10 cellular contexts compared by ENCODE assay signal in the genomic region with DNA sequence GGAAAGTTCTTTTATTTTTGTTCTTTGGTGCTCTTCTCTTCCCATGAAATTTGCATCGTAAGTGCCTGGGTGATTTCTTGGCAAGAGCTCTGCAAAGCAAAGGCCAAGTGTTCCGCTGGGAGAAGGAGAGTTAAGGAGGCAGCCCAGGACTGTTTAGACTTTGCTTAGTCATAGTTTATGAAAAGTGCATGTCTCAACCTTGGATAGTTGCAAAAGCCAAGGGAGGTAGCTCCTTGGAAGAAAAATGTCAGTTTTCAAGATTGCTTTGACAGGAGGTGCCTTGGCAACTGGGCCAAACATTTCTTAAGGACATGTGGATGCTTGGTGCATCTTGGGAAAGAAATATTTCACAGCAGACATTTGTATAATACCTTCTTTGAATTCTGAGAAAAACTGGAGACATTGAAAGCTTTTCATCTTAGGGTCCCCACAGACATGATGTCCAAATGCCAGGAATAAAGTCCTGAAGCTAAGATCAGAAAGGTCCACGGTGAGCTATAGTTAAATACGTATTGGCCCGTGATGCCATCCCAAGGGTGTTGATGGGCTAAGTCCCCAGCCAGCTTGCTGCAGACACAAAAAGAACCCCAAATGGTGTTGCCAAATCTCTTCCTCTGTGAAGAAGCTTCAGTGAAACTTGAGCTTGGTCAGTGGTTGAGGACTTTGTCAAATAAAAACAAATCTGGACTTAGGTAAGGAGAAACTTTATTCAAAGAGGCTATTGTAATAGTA.
DNase-seq lines count a peak whose midpoint lies in the region; ATAC-seq and TF ChIP-seq lines count a peak whose summit lies in the region.
"Had no signal": no experiment of that assay in that cellular context is flagged by ENCODE, and none has a peak within 500 bp of the region (broad histone marks: within the 10 kb centered on the region; RNA-seq: fewer than 3 reads in every experiment).

No MANE protein-coding gene starts in this region.

- H3K79me2 ChIP-seq in neural progenitor cell (ENCODE audit: low read depth): no peaks in the 10 kb centered on the region

- H3K36me3 ChIP-seq in subcutaneous abdominal adipose tissue (ENCODE audit: control insufficient read depth in 5 of 5, insufficient read depth in 5 of 5, low read length in 5 of 5): no peaks in the 10 kb centered on the region
- H3K36me3 ChIP-seq in neural progenitor cell: no peaks in the 10 kb centered on the region

- H3K27ac ChIP-seq in subcutaneous abdominal adipose tissue (ENCODE audit: low read depth, low read length): peak overlapping the region; percentile 52
- no peak overlapping the region for H3K27ac ChIP-seq in neural progenitor cell

- H4K20me1 ChIP-seq in neural progenitor cell (ENCODE audit: low read depth): no peaks in the 10 kb centered on the region

- H3K27me3 ChIP-seq in subcutaneous abdominal adipose tissue (ENCODE audit: control insufficient read depth in 5 of 5, insufficient read depth in 4 of 5, low read length in 5 of 5) (no peaks in the 10 kb centered on the region), neural progenitor cell (no peaks in the 10 kb centered on the region)

- peak overlapping the region in 1 of 5 donors; percentile 17 for H3K9ac ChIP-seq in subcutaneous abdominal adipose tissue (ENCODE audit: low read length in 5 of 5)
- H3K9ac ChIP-seq in neural progenitor cell: no peak overlapping the region

- no peak overlapping the region for H3K27ac Mint-ChIP-seq in naive thymus-derived CD8-positive, alpha-beta T cell
- no peak overlapping the region for H3K27ac Mint-ChIP-seq in neural progenitor cell

- no peaks in the 10 kb centered on the region for H3F3A ChIP-seq in neural progenitor cell (ENCODE audit: low read depth)

- in situ Hi-C loops in astrocyte of the spinal cord (cut with HindIII; ENCODE audit: low sequenced_read_pairs): no loop called here

- TF ChIP-seq CTCF in astrocyte of the spinal cord (IDR thresholded peaks at IDR 0.05; ENCODE audit: low read depth, low read length) (no peak), neural progenitor cell (IDR thresholded peaks at IDR 0.05) (no peak)

- no peak overlapping the region for H2AFZ ChIP-seq in neural progenitor cell (replicated peaks)

- H3K4me3 Mint-ChIP-seq in naive thymus-derived CD8-positive, alpha-beta T cell: no peak overlapping the region
- no peak overlapping the region for H3K4me3 Mint-ChIP-seq in neural progenitor cell

- no peak for ATAC-seq in naive thymus-derived CD8-positive, alpha-beta T cell

- H3K9me3 Mint-ChIP-seq in naive thymus-derived CD8-positive, alpha-beta T cell: peaks cover 0 to 9% (median 3%) of the 10 kb centered on the region in 9 donors
- H3K9me3 Mint-ChIP-seq in neural progenitor cell: peaks cover 8% of the 10 kb centered on the region

- DNase-seq in GOT3 (lab: John Stamatoyannopoulos, UW) (peak; percentile 28), astrocyte of the spinal cord (ENCODE audit: low read depth, low spot score) (peak; percentile 94), inferior parietal cortex (ENCODE audit: extremely low spot score) (peak; percentile 47), neural progenitor cell (ENCODE audit: low spot score) (no peak)
- DNase-seq in effector CD4-positive, alpha-beta T cell: no peak
- DNase-seq in naive thymus-derived CD8-positive, alpha-beta T cell: no peak
- no peak for DNase-seq in activated CD4-positive, alpha-beta T cell treated with anti-CD3 and anti-CD28 coated beads, Interleukin-2, amount 50 U/mL, for 1 hour
- DNase-seq: NCI-H1694 treated with DMSO at 0.1 percent for 48 hours; stimulated activated CD4-positive, alpha-beta T cell treated with anti-CD3 and anti-CD28 coated beads, Interleukin-2, amount 100 ng/mL, for 24 hours had no signal

- H3K4me1 Mint-ChIP-seq in naive thymus-derived CD8-positive, alpha-beta T cell: no peaks in the 10 kb centered on the region
- H3K4me1 Mint-ChIP-seq in neural progenitor cell: peaks cover 12% of the 10 kb centered on the region

- peaks cover 0 to 10% (median 0%) of the 10 kb centered on the region in 5 donors for H3K27me3 Mint-ChIP-seq in naive thymus-derived CD8-positive, alpha-beta T cell
- no peaks in the 10 kb centered on the region for H3K27me3 Mint-ChIP-seq in neural progenitor cell (ENCODE audit: insufficient read depth, low read depth)

- H3K36me3 Mint-ChIP-seq in naive thymus-derived CD8-positive, alpha-beta T cell: peaks cover 0 to 5% (median 0%) of the 10 kb centered on the region in 3 donors
- peaks cover 2% of the 10 kb centered on the region for H3K36me3 Mint-ChIP-seq in neural progenitor cell

- H3K4me1 ChIP-seq in subcutaneous abdominal adipose tissue (ENCODE audit: control insufficient read depth in 5 of 5, insufficient read depth in 5 of 5, low read length in 5 of 5) (peaks cover 0 to 10% (median 6%) of the 10 kb centered on the region in 5 donors), neural progenitor cell (no peaks in the 10 kb centered on the region)

- POLR2A ChIA-PET in naive thymus-derived CD8-positive, alpha-beta T cell (lab: Charles Lee): no interaction called here

- H3K9me3 ChIP-seq in subcutaneous abdominal adipose tissue (ENCODE audit: control insufficient read depth in 5 of 5, low read length in 5 of 5) (no peaks in the 10 kb centered on the region), neural progenitor cell (ENCODE audit: low read depth) (no peaks in the 10 kb centered on the region)

- H3K4me3 ChIP-seq in astrocyte of the spinal cord (ENCODE audit: low read depth, low read length): no peak overlapping the region
- H3K4me3 ChIP-seq in subcutaneous abdominal adipose tissue (ENCODE audit: low read depth in 1 of 5, low read length in 5 of 5): no peak overlapping the region
- no peak overlapping the region for H3K4me3 ChIP-seq in neural progenitor cell

- no peak overlapping the region for H3K4me2 ChIP-seq in neural progenitor cell

Comparison
In these comparisons a context has a peak if more than half of its experiments do, and no peak if none do; other contexts are left out.
1. DNase-seq: peak in GOT3 (single experiment), astrocyte of the spinal cord (single experiment) and inferior parietal cortex (single experiment); none in effector CD4-positive, alpha-beta T cell (single experiment), naive thymus-derived CD8-positive, alpha-beta T cell (0 of 10), activated CD4-positive, alpha-beta T cell treated with anti-CD3 and anti-CD28 coated beads, Interleukin-2, amount 50 U/mL, for 1 hour (single experiment) and neural progenitor cell (single experiment).